In the genomic region with DNA sequence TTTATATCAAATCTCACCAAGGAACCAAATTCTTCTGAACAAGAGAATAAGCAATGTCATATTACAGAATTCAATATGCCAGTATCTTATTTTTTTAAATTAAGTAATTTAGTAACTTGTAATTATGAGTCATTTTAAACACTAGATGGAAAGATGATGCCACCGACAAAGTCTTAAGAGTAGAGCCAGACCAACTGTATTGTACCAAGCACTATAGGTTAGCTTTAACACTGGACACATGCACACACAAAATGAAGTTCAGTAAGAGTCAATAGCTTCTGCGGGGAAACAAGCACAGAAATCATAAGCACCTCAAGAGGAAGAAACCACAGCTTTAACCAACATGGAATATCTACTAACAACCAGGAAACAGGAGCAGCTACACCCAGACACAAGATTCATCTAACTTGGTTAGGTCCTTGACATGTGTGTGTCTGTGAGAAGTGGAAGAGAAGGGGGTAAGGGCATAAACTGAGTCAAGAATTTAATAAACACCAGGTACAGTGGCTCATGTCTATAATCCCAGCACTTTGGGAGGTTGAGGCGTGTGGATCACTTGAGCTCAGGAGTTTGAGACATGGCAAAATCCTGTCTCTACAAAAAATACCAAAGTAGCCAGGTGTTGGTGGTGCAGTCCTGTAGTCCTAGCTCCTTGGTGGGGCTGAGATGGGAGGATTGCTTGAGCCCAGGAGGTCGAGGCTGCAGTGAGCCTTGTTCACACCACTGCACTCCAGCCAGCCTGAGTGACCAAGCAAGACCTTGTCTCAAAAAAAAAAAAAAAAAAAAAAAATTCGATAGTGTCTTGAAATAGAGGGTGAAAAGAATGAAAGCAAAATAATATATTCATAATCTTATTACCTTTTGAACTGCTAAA, we compare ENCODE assay signal across 23 cellular contexts. TPM values are rescaled to one million over a fixed set of nuclear protein-coding genes. Genes with fewer than 3 reads are reported as not detected.
DNase-seq lines count a peak whose midpoint lies in the region; ATAC-seq, FAIRE-seq and TF ChIP-seq lines count a peak whose summit lies in the region.
"Had no signal": no experiment of that assay in that cellular context is flagged by ENCODE, and none has a peak within 500 bp of the region (broad histone marks: within the 10 kb centered on the region; RNA-seq: fewer than 3 reads in every experiment).

No MANE protein-coding gene starts in this region.

- no peaks in the 10 kb centered on the region for H3K27me3 ChIP-seq in right cardiac atrium (ENCODE audit: control insufficient read depth, insufficient read depth)
- H3K27me3 ChIP-seq: brain microvascular endothelial cell, gastroesophageal sphincter, right atrium auricular region had no signal

- POLR2A ChIA-PET in activated CD4-positive, alpha-beta T cell treated with anti-CD3 and anti-CD28 coated beads, Interleukin-2, amount 10 ng/mL, durations not matched to agents 7 days and 5 days (lab: Charles Lee) = no interaction called here

- peaks cover 7% of the 10 kb centered on the region for H3K4me1 ChIP-seq in right cardiac atrium (ENCODE audit: control insufficient read depth, insufficient read depth, low read length)

- no peak overlapping the region for H3K4me3 ChIP-seq in right cardiac atrium (ENCODE audit: low read length)
- H3K4me3 ChIP-seq: gastroesophageal sphincter, right atrium auricular region had no signal

- H3K27me3 Mint-ChIP-seq in activated CD4-positive, alpha-beta T cell treated with anti-CD3 and anti-CD28 coated beads, Interleukin-2, amount 10 ng/mL, durations not matched to agents 7 days and 5 days = no peaks in the 10 kb centered on the region
- no peaks in the 10 kb centered on the region for H3K27me3 Mint-ChIP-seq in activated naive CD8-positive, alpha-beta T cell treated with anti-CD3 and anti-CD28 coated beads for 36 hours
- H3K27me3 Mint-ChIP-seq in osteocyte (ENCODE audit: unreplicated experiment) (no peaks in the 10 kb centered on the region), glutamatergic neuron (ENCODE audit: unreplicated experiment) (no peaks in the 10 kb centered on the region)

- peak; percentile 85 for FAIRE-seq in GM19239 (lab: Jason Lieb, UNC)
- FAIRE-seq: H1 had no signal

- H3K4me1 Mint-ChIP-seq in activated CD4-positive, alpha-beta T cell treated with anti-CD3 and anti-CD28 coated beads, Interleukin-2, amount 10 ng/mL, durations not matched to agents 7 days and 5 days = peaks cover 48% of the 10 kb centered on the region
- H3K4me1 Mint-ChIP-seq in activated naive CD8-positive, alpha-beta T cell treated with anti-CD3 and anti-CD28 coated beads for 36 hours = peaks cover 40% of the 10 kb centered on the region
- H3K4me1 Mint-ChIP-seq in osteocyte (ENCODE audit: unreplicated experiment) = peaks cover 22% of the 10 kb centered on the region
- H3K4me1 Mint-ChIP-seq in glutamatergic neuron (ENCODE audit: low read depth, unreplicated experiment) = peaks cover 7% of the 10 kb centered on the region
- H3K4me1 Mint-ChIP-seq: mesothelial cell of epicardium had no signal

- peaks cover under 1% of the 10 kb centered on the region for H3K9me3 Mint-ChIP-seq in activated CD4-positive, alpha-beta T cell treated with anti-CD3 and anti-CD28 coated beads, Interleukin-2, amount 10 ng/mL, durations not matched to agents 7 days and 5 days
- H3K9me3 Mint-ChIP-seq in activated naive CD8-positive, alpha-beta T cell treated with anti-CD3 and anti-CD28 coated beads for 36 hours = peaks cover 3% of the 10 kb centered on the region
- H3K9me3 Mint-ChIP-seq in osteocyte (ENCODE audit: unreplicated experiment) (no peaks in the 10 kb centered on the region), glutamatergic neuron (ENCODE audit: unreplicated experiment) (no peaks in the 10 kb centered on the region)
- H3K9me3 Mint-ChIP-seq: mesothelial cell of epicardium had no signal

- CTCF ChIA-PET in activated CD4-positive, alpha-beta T cell treated with anti-CD3 and anti-CD28 coated beads, Interleukin-2, amount 10 ng/mL, durations not matched to agents 7 days and 5 days (lab: Charles Lee) = interaction anchor here (0.6 to 1.2 kb wide), 4 partner anchors 9 to 73 kb away, joined by 3 to 4 read pairs (median 3); no protein-coding TSS in a partner anchor

- H3K4me3 Mint-ChIP-seq in activated CD4-positive, alpha-beta T cell treated with anti-CD3 and anti-CD28 coated beads, Interleukin-2, amount 10 ng/mL, durations not matched to agents 7 days and 5 days = no peak overlapping the region
- no peak overlapping the region for H3K4me3 Mint-ChIP-seq in activated naive CD8-positive, alpha-beta T cell treated with anti-CD3 and anti-CD28 coated beads for 36 hours
- no peak overlapping the region for H3K4me3 Mint-ChIP-seq in osteocyte (ENCODE audit: unreplicated experiment)
- H3K4me3 Mint-ChIP-seq in glutamatergic neuron (ENCODE audit: unreplicated experiment) = no peak overlapping the region
- H3K4me3 Mint-ChIP-seq: mesothelial cell of epicardium had no signal

- 80% methylated on average over 5 of the region's 5 CpGs for WGBS in right cardiac atrium

- H3K27ac Mint-ChIP-seq in activated CD4-positive, alpha-beta T cell treated with anti-CD3 and anti-CD28 coated beads, Interleukin-2, amount 10 ng/mL, durations not matched to agents 7 days and 5 days = peak overlapping the region; percentile 16
- H3K27ac Mint-ChIP-seq in activated naive CD8-positive, alpha-beta T cell treated with anti-CD3 and anti-CD28 coated beads for 36 hours = peak overlapping the region; percentile 30
- peak overlapping the region; percentile 1 for H3K27ac Mint-ChIP-seq in osteocyte (ENCODE audit: unreplicated experiment)
- no peak overlapping the region for H3K27ac Mint-ChIP-seq in glutamatergic neuron (ENCODE audit: unreplicated experiment)
- H3K27ac Mint-ChIP-seq: mesothelial cell of epicardium had no signal

- no peak for DNase-seq in activated CD4-positive, alpha-beta T cell treated with anti-CD3 and anti-CD28 coated beads, Interleukin-2, amount 10 ng/mL, durations not matched to agents 7 days and 5 days
- no peak for DNase-seq in activated CD4-positive, alpha-beta T cell treated with anti-CD3 and anti-CD28 coated beads, Interleukin-2, amount 50 U/mL, for 4 hours
- no peak for DNase-seq in GM19239 (ENCODE audit: insufficient read length, low spot score)
- no peak for DNase-seq in activated naive CD8-positive, alpha-beta T cell treated with anti-CD3 and anti-CD28 coated beads for 36 hours
- no peak for DNase-seq in osteocyte (ENCODE audit: extremely low spot score, unreplicated experiment)
- no peak for DNase-seq in right cardiac atrium
- no peak for DNase-seq in glutamatergic neuron
- DNase-seq: ACHN; brain microvascular endothelial cell; dermis blood vessel endothelial cell; DMS79 treated with DMSO at 0.1 percent for 48 hours; left cardiac atrium; NCI-H2029; NCI-H510A treated with DMSO at 0.1 percent for 48 hours; nucleus accumbens; stimulated activated naive CD4-positive, alpha-beta T cell treated with Interleukin-2 at 50 U/mL for 16 hours; trophoblast cell had no signal

- TF ChIP-seq CTCF in osteocyte (IDR thresholded peaks at IDR 0.05) (no peak), glutamatergic neuron (IDR thresholded peaks at IDR 0.05; ENCODE audit: partially characterized antibody, unreplicated experiment) (no peak)

- H3K9me3 ChIP-seq in right cardiac atrium (ENCODE audit: control insufficient read depth, low read length) = no peaks in the 10 kb centered on the region
- H3K9me3 ChIP-seq: gastroesophageal sphincter, right atrium auricular region had no signal

- ATAC-seq in right cardiac atrium (no peak), HG02840 (IDR thresholded peaks at IDR 0.05; ENCODE audit: low FRiP score, unreplicated experiment) (no peak)
- ATAC-seq: gastroesophageal sphincter, left cardiac atrium had no signal

- intact Hi-C loops in right cardiac atrium (cut with DNase I) = no loop called here

- no peak overlapping the region for H3K27ac ChIP-seq in right cardiac atrium (ENCODE audit: low read length)
- H3K27ac ChIP-seq: brain microvascular endothelial cell, epithelial cell of prostate, gastroesophageal sphincter, right atrium auricular region had no signal

- peaks cover 21% of the 10 kb centered on the region for H3K36me3 Mint-ChIP-seq in activated CD4-positive, alpha-beta T cell treated with anti-CD3 and anti-CD28 coated beads, Interleukin-2, amount 10 ng/mL, durations not matched to agents 7 days and 5 days (ENCODE audit: low read depth)
- peaks cover 29% of the 10 kb centered on the region for H3K36me3 Mint-ChIP-seq in activated naive CD8-positive, alpha-beta T cell treated with anti-CD3 and anti-CD28 coated beads for 36 hours
- peaks cover 3% of the 10 kb centered on the region for H3K36me3 Mint-ChIP-seq in osteocyte (ENCODE audit: unreplicated experiment)
- no peaks in the 10 kb centered on the region for H3K36me3 Mint-ChIP-seq in glutamatergic neuron (ENCODE audit: unreplicated experiment)
- H3K36me3 Mint-ChIP-seq: mesothelial cell of epicardium had no signal

RNA-seq across cellular contexts. Expression of gene DENND4A, which starts 28.9 kb away (rescaled TPM):
- total RNA-seq in activated CD4-positive, alpha-beta T cell treated with anti-CD3 and anti-CD28 coated beads, Interleukin-2, amount 10 ng/mL, durations not matched to agents 7 days and 5 days = 10 to 100 TPM; 30.9 to 40.2 TPM
- total RNA-seq in activated naive CD8-positive, alpha-beta T cell treated with anti-CD3 and anti-CD28 coated beads for 36 hours = 10 to 100 TPM; 47.6 to 52.2 TPM
- total RNA-seq in osteocyte (22.5 and 24.5 TPM in 2 replicates), right cardiac atrium (10 to 100 TPM; 19.2 to 27.0 (median 20.0) TPM), glutamatergic neuron (ENCODE audit: unreplicated experiment) (23.7 TPM)
- 3.9 TPM for polyA plus RNA-seq in right cardiac atrium
